In genomic region chr1:116668277-116668676, GRCh38 we compare ENCODE assay signal across 2 cellular contexts.
TF ChIP-seq lines count a peak whose summit lies in the region.

No MANE protein-coding gene starts in this region.

TF ChIP-seq in H1, 55 proteins besides CTCF, POLR2A, EP300 and RAD21:
- TF ChIP-seq NANOG (IDR thresholded peaks at IDR 0.05; ENCODE audit: insufficient read depth, low read depth, low read length, poor library complexity, severe bottlenecking) = no peak
- TF ChIP-seq EZH2 (IDR thresholded peaks at IDR 0.05; ENCODE audit: low read depth, low read length, severe bottlenecking) = no peak
- no peak for TF ChIP-seq TBP (IDR thresholded peaks at IDR 0.05; ENCODE audit: low read depth, low read length)
- TF ChIP-seq NRF1 (IDR thresholded peaks at IDR 0.05; ENCODE audit: low read depth, low read length) = no peak
- no peak for TF ChIP-seq BCL11A (IDR thresholded peaks at IDR 0.05; ENCODE audit: low read depth in 2 of 2, low read length in 2 of 2)
- no peak for TF ChIP-seq CEBPB (IDR thresholded peaks at IDR 0.05; ENCODE audit: low read depth, low read length)
- TF ChIP-seq RXRA (IDR thresholded peaks at IDR 0.05; ENCODE audit: insufficient read depth, low read depth, low read length) = no peak
- TF ChIP-seq RNF2 (IDR thresholded peaks at IDR 0.05; ENCODE audit: borderline replicate concordance, low read depth, low read length, missing control alignments, poor library complexity, severe bottlenecking) = no peak
- TF ChIP-seq BACH1 (IDR thresholded peaks at IDR 0.05; ENCODE audit: low read length) = no peak
- TF ChIP-seq POLR2AphosphoS5 (IDR thresholded peaks at IDR 0.05; ENCODE audit: low read depth, low read length) = no peak
- no peak for TF ChIP-seq SUZ12 (IDR thresholded peaks at IDR 0.05; ENCODE audit: low read length)
- TF ChIP-seq ASH2L (IDR thresholded peaks at IDR 0.05; ENCODE audit: low read length) = no peak
- no peak for TF ChIP-seq PHF8 (conservative IDR thresholded peaks at IDR 0.05; ENCODE audit: low read depth, low read length)
- TF ChIP-seq JUN (IDR thresholded peaks at IDR 0.05; ENCODE audit: low read depth, low read length) = no peak
- TF ChIP-seq TEAD4 (IDR thresholded peaks at IDR 0.05; ENCODE audit: low read depth, low read length) = no peak
- TF ChIP-seq KDM4A (IDR thresholded peaks at IDR 0.05; ENCODE audit: low read depth, low read length, severe bottlenecking) = no peak
- TF ChIP-seq SP1 (IDR thresholded peaks at IDR 0.05; ENCODE audit: low read depth, low read length) = no peak
TF ChIP-seq in H1: peak in this region for 0.

TF ChIP-seq in HEK293T, 16 proteins besides CTCF, POLR2A, EP300 and RAD21:
- TF ChIP-seq FOXK2 (IDR thresholded peaks at IDR 0.05) = no peak
- no peak for TF ChIP-seq BHLHE40 (IDR thresholded peaks at IDR 0.05; ENCODE audit: borderline replicate concordance)
- TF ChIP-seq TARDBP (IDR thresholded peaks at IDR 0.05) = no peak
- TF ChIP-seq PKNOX1 (IDR thresholded peaks at IDR 0.05) = no peak
- TF ChIP-seq FOXA1 (IDR thresholded peaks at IDR 0.05) = no peak
- no peak for TF ChIP-seq ELF4 (IDR thresholded peaks at IDR 0.05)
- no peak for TF ChIP-seq ARNT (IDR thresholded peaks at IDR 0.05)
- no peak for TF ChIP-seq SP1 (IDR thresholded peaks at IDR 0.05)
